1 cellular context compared by ENCODE assay signal in the genomic region with DNA sequence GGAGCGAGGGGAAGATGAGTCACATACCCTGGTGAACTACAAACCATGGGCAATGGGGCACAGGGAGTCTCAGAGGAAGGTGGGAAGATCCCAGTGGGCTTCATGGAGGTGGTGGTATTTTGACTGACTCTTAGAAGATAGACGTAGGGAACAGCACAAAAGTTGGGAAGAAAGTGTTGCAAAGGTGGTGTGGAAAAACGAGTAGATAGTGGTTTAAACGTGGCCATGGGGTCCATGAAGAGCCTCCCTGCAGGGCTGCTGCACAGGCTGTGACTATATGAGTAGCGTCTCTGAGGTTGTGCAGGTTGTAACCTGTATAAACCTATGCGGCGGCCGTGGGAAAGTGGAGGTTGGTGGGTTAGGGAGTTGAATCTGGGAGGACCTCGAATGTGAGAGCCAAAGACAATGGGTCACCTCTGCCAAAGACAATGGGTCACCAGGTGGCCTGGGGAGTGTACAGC.
TF ChIP-seq lines count a peak whose summit lies in the region.

No MANE protein-coding gene starts in this region.

TF ChIP-seq in HepG2, 621 proteins besides CTCF, POLR2A, EP300 and RAD21:
- TF ChIP-seq ZSCAN29 (CRISPR knock-in tag; conservative IDR thresholded peaks at IDR 0.05): no peak
- 0 out of 2 replicates have a peak, but pooled peaks have one; percentile 4 for TF ChIP-seq SALL1 (CRISPR knock-in tag; IDR thresholded peaks at IDR 0.05)
TF ChIP-seq in HepG2: peak in this region for 1.
